Comparison of ENCODE assay signal across 21 cellular contexts in the genomic region with DNA sequence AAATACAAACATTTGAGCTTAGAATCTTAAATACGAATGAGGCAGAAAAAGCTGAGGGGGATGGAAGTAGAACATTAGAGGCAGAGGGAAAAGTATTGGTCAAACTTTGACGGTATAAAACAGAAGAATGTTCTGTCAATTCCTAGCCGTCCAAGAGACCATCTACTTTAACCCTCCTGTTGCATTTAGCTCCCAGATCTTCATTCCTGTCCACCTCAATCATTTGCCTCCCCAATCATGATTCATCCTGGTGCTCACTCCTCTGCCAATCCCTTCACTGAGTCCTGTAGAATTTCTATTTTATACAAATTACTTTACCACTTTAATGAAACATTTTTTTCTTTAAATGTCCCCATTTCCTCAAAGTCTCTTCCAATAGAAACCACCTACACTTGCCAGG. TPM values are rescaled to one million over a fixed set of nuclear protein-coding genes. Genes with fewer than 3 reads are reported as not detected.
DNase-seq lines count a peak whose midpoint lies in the region; ATAC-seq, FAIRE-seq and TF ChIP-seq lines count a peak whose summit lies in the region.
"Had no signal": no experiment of that assay in that cellular context is flagged by ENCODE, and none has a peak within 500 bp of the region (broad histone marks: within the 10 kb centered on the region; RNA-seq: fewer than 3 reads in every experiment).

No MANE protein-coding gene starts in this region.

- no peak for TF ChIP-seq CTCF in astrocyte of the spinal cord (IDR thresholded peaks at IDR 0.05; ENCODE audit: low read depth, low read length)

- POLR2A ChIA-PET in CD4-positive, alpha-beta memory T cell (lab: Charles Lee; ENCODE audit: partially characterized antibody): no interaction called here

- H3K23ac ChIP-seq in mesenchymal stem cell (ENCODE audit: low read length in 2 of 2): no peak overlapping the region

- peaks cover 19% of the 10 kb centered on the region for H3K36me3 ChIP-seq in CD4-positive, CD25-positive, alpha-beta regulatory T cell (ENCODE audit: control insufficient read depth, insufficient read depth, low read length)
- H3K36me3 ChIP-seq in mesenchymal stem cell (ENCODE audit: control insufficient read depth in 1 of 2, insufficient read depth in 2 of 2, low read depth in 1 of 2, low read length in 2 of 2): no peaks in the 10 kb centered on the region
- H3K36me3 ChIP-seq in CD4-positive, alpha-beta memory T cell (ENCODE audit: insufficient read depth, low read length): peaks cover 10% of the 10 kb centered on the region
- H3K36me3 ChIP-seq: thoracic aorta had no signal

- H2BK15ac ChIP-seq in mesenchymal stem cell (ENCODE audit: low read depth, poor library complexity, severe bottlenecking): no peak overlapping the region

- ATAC-seq in CD4-positive, CD25-positive, alpha-beta regulatory T cell (ENCODE audit: low read depth in 2 of 2): no peak
- no peak for ATAC-seq in GM21447 (IDR thresholded peaks at IDR 0.05; ENCODE audit: unreplicated experiment)
- ATAC-seq: activated CD4-positive, CD25-positive, alpha-beta regulatory T cell treated with anti-CD3 and anti-CD28 coated beads, Interleukin-2, amount 50 U/mL, for 24 hours; mucosa of descending colon had no signal

- H2AFZ ChIP-seq in mesenchymal stem cell (ENCODE audit: low read depth, low read length): no peak overlapping the region

- no peak overlapping the region for H3K4ac ChIP-seq in mesenchymal stem cell (ENCODE audit: low read depth in 1 of 2, low read length in 2 of 2)

- no peak for DNase-seq in CD4-positive, CD25-positive, alpha-beta regulatory T cell
- DNase-seq in HTR-8/SVneo (ENCODE audit: insufficient read length, low spot score): peak; percentile 49
- peak; percentile 40 for DNase-seq in astrocyte of the spinal cord (ENCODE audit: low read depth, low spot score)
- peak; percentile 18 for DNase-seq in mesenchymal stem cell
- DNase-seq in CD4-positive, alpha-beta memory T cell: no peak
- no peak for DNase-seq in cerebellum (ENCODE audit: low spot score)
- no peak for DNase-seq in activated CD8-positive, alpha-beta memory T cell treated with anti-CD3 and anti-CD28 coated beads for 24 hours
- DNase-seq: activated naive CD8-positive, alpha-beta T cell treated with anti-CD3 and anti-CD28 coated beads for 36 hours; DMS79; effector CD4-positive, alpha-beta T cell; esophagus squamous epithelium; GOT3; left ventricle myocardium inferior; mucosa of descending colon; NCI-H1436; retina; T-helper 9 cell had no signal

- CTCF ChIA-PET in CD4-positive, alpha-beta memory T cell (lab: Charles Lee; ENCODE audit: partially characterized antibody): no interaction called here

- peak overlapping the region in 2 of 3 donors; percentile 6 to 84 for H3K27ac Mint-ChIP-seq in CD4-positive, CD25-positive, alpha-beta regulatory T cell
- H3K27ac Mint-ChIP-seq in CD4-positive, alpha-beta memory T cell: no peak overlapping the region
- H3K27ac Mint-ChIP-seq: activated naive CD8-positive, alpha-beta T cell treated with anti-CD3 and anti-CD28 coated beads for 36 hours; activated T-helper 1 cell treated with anti-CD3 and anti-CD28 coated beads, Interleukin-12 subunit alpha, Interleukin-12 subunit beta, Interleukin-2, Interleukin-4 antibody, amounts not matched to agents 30 ng/mL and 10 ng/mL and 1 ng/mL, durations not matched to agents 14 hours and 24 hours and 36 hours had no signal

- no peaks in the 10 kb centered on the region for H3K4me1 ChIP-seq in CD4-positive, CD25-positive, alpha-beta regulatory T cell (ENCODE audit: control insufficient read depth, insufficient read depth, low read length, poor library complexity, severe bottlenecking)
- H3K4me1 ChIP-seq in mesenchymal stem cell (ENCODE audit: control insufficient read depth, insufficient read depth, low read depth, low read length): peaks cover 5% of the 10 kb centered on the region
- H3K4me1 ChIP-seq in CD4-positive, alpha-beta memory T cell (ENCODE audit: insufficient read depth, low read length): no peaks in the 10 kb centered on the region

- H3K18ac ChIP-seq in mesenchymal stem cell (ENCODE audit: low read depth in 1 of 2, low read length in 2 of 2): no peak overlapping the region

- peaks cover 39% of the 10 kb centered on the region for H3K36me3 Mint-ChIP-seq in CD4-positive, CD25-positive, alpha-beta regulatory T cell
- H3K36me3 Mint-ChIP-seq in CD4-positive, alpha-beta memory T cell: peaks cover 27 to 31% of the 10 kb centered on the region in 2 donors

- no peak overlapping the region for H4K91ac ChIP-seq in mesenchymal stem cell (ENCODE audit: low read length)

- H2AK5ac ChIP-seq in mesenchymal stem cell (ENCODE audit: low read length, severe bottlenecking): peak overlapping the region; percentile 47

- WGBS in mesenchymal stem cell: 67% methylated on average over 3 of the region's 3 CpGs

- no peaks in the 10 kb centered on the region for H3K27me3 Mint-ChIP-seq in CD4-positive, CD25-positive, alpha-beta regulatory T cell
- H3K27me3 Mint-ChIP-seq in CD4-positive, alpha-beta memory T cell: no peaks in the 10 kb centered on the region
- H3K27me3 Mint-ChIP-seq: activated naive CD8-positive, alpha-beta T cell treated with anti-CD3 and anti-CD28 coated beads for 36 hours had no signal

- no peaks in the 10 kb centered on the region for H3K9me3 ChIP-seq in CD4-positive, CD25-positive, alpha-beta regulatory T cell (ENCODE audit: control insufficient read depth in 2 of 2, low read length in 2 of 2)
- no peaks in the 10 kb centered on the region for H3K9me3 ChIP-seq in mesenchymal stem cell (ENCODE audit: control insufficient read depth, low read length)
- H3K9me3 ChIP-seq in CD4-positive, alpha-beta memory T cell (ENCODE audit: control insufficient read depth in 1 of 2, low read length in 2 of 2): no peaks in the 10 kb centered on the region
- H3K9me3 ChIP-seq: esophagus squamous epithelium, left ventricle myocardium inferior, mucosa of descending colon, thoracic aorta had no signal

- peaks cover 11% of the 10 kb centered on the region for H3K79me1 ChIP-seq in mesenchymal stem cell (replicated peaks; ENCODE audit: low read length, poor library complexity, severe bottlenecking)

- H3K9ac ChIP-seq in mesenchymal stem cell (ENCODE audit: low read length): peak overlapping the region; percentile 3

- no peak overlapping the region for H4K8ac ChIP-seq in mesenchymal stem cell (ENCODE audit: low read length)

- no peak overlapping the region for H2BK12ac ChIP-seq in mesenchymal stem cell (ENCODE audit: low read length in 2 of 2)

- no peak for FAIRE-seq in HTR-8/SVneo (lab: Jason Lieb, UNC)

- in situ Hi-C loops in astrocyte of the spinal cord (cut with HindIII; ENCODE audit: low sequenced_read_pairs): no loop called here

- no peak overlapping the region for H3K14ac ChIP-seq in mesenchymal stem cell (ENCODE audit: low read length in 2 of 2)

- no peak overlapping the region for H3K4me3 Mint-ChIP-seq in CD4-positive, CD25-positive, alpha-beta regulatory T cell
- H3K4me3 Mint-ChIP-seq in CD4-positive, alpha-beta memory T cell: no peak overlapping the region
- H3K4me3 Mint-ChIP-seq: activated naive CD8-positive, alpha-beta T cell treated with anti-CD3 and anti-CD28 coated beads for 36 hours; activated T-helper 1 cell treated with anti-CD3 and anti-CD28 coated beads, Interleukin-12 subunit alpha, Interleukin-12 subunit beta, Interleukin-2, Interleukin-4 antibody, amounts not matched to agents 30 ng/mL and 10 ng/mL and 1 ng/mL, durations not matched to agents 14 hours and 24 hours and 36 hours had no signal

- H3K4me2 ChIP-seq in mesenchymal stem cell (ENCODE audit: low read length, poor library complexity, severe bottlenecking): no peak overlapping the region

- no peak overlapping the region for H3K27ac ChIP-seq in CD4-positive, CD25-positive, alpha-beta regulatory T cell (ENCODE audit: insufficient read depth, low read length, poor library complexity, severe bottlenecking)
- peak overlapping the region; percentile 68 for H3K27ac ChIP-seq in mesenchymal stem cell (ENCODE audit: low read length, poor library complexity, severe bottlenecking)
- no peak overlapping the region for H3K27ac ChIP-seq in CD4-positive, alpha-beta memory T cell (ENCODE audit: low read depth, low read length)
- H3K27ac ChIP-seq: esophagus squamous epithelium, left ventricle myocardium inferior, thoracic aorta had no signal

- no peak overlapping the region for H2BK120ac ChIP-seq in mesenchymal stem cell (ENCODE audit: low read depth, low read length)

- intact Hi-C loops in CD4-positive, alpha-beta memory T cell (cut with micrococcal nuclease): no loop called here

- H2BK5ac ChIP-seq in mesenchymal stem cell (ENCODE audit: low read depth, low read length, poor library complexity, severe bottlenecking): no peak overlapping the region

- no peaks in the 10 kb centered on the region for H3K9me3 Mint-ChIP-seq in CD4-positive, CD25-positive, alpha-beta regulatory T cell
- H3K9me3 Mint-ChIP-seq in CD4-positive, alpha-beta memory T cell: no peaks in the 10 kb centered on the region
- H3K9me3 Mint-ChIP-seq: activated naive CD8-positive, alpha-beta T cell treated with anti-CD3 and anti-CD28 coated beads for 36 hours; activated T-helper 1 cell treated with anti-CD3 and anti-CD28 coated beads, Interleukin-12 subunit alpha, Interleukin-12 subunit beta, Interleukin-2, Interleukin-4 antibody, amounts not matched to agents 30 ng/mL and 10 ng/mL and 1 ng/mL, durations not matched to agents 14 hours and 24 hours and 36 hours had no signal

- no peaks in the 10 kb centered on the region for H3K27me3 ChIP-seq in CD4-positive, CD25-positive, alpha-beta regulatory T cell (ENCODE audit: control insufficient read depth, insufficient read depth, low read length)
- H3K27me3 ChIP-seq in mesenchymal stem cell (ENCODE audit: control insufficient read depth in 1 of 2, insufficient read depth in 1 of 2, low read length in 2 of 2): no peaks in the 10 kb centered on the region
- no peaks in the 10 kb centered on the region for H3K27me3 ChIP-seq in CD4-positive, alpha-beta memory T cell (ENCODE audit: insufficient read depth, low read length)
- H3K27me3 ChIP-seq: esophagus squamous epithelium had no signal

- no peak overlapping the region for H3K4me3 ChIP-seq in CD4-positive, CD25-positive, alpha-beta regulatory T cell (ENCODE audit: low read depth, low read length)
- H3K4me3 ChIP-seq in astrocyte of the spinal cord (ENCODE audit: low read depth, low read length) (no peak overlapping the region), mesenchymal stem cell (ENCODE audit: insufficient read depth in 1 of 2, low read depth in 1 of 2, low read length in 2 of 2) (no peak overlapping the region)
- no peak overlapping the region for H3K4me3 ChIP-seq in CD4-positive, alpha-beta memory T cell (ENCODE audit: low read length in 2 of 2)
- H3K4me3 ChIP-seq: esophagus squamous epithelium, left ventricle myocardium inferior, mucosa of descending colon, thoracic aorta had no signal

- peaks cover 0 to 7% (median 5%) of the 10 kb centered on the region in 4 donors for H3K4me1 Mint-ChIP-seq in CD4-positive, CD25-positive, alpha-beta regulatory T cell
- peaks cover 0 to 5% (median 1%) of the 10 kb centered on the region in 4 donors for H3K4me1 Mint-ChIP-seq in CD4-positive, alpha-beta memory T cell

RNA-seq across cellular contexts. Expression of gene C2CD3, which starts 28.2 kb away (rescaled TPM):
- total RNA-seq in CD4-positive, CD25-positive, alpha-beta regulatory T cell: 46.4 TPM
- polyA plus RNA-seq in CD4-positive, CD25-positive, alpha-beta regulatory T cell: 10 to 100 TPM in 1 of 4 donors, 1 to 10 TPM in 3; 7.2 to 11.0 (median 8.4) TPM
- 6.8 TPM for polyA plus RNA-seq in mesenchymal stem cell (2013, experiment 1 of 2)
- 6.0 TPM for polyA plus RNA-seq in mesenchymal stem cell (2013, experiment 2 of 2)
- total RNA-seq in CD4-positive, alpha-beta memory T cell: 10 to 100 TPM; 41.9 to 52.7 TPM
- 10 to 100 TPM in 1 of 2 donors, 1 to 10 TPM in 1; 4.5 to 11.0 TPM for polyA plus RNA-seq in CD4-positive, alpha-beta memory T cell
- total RNA-seq in cerebellum: 32.6 TPM

RNA-seq across cellular contexts. Expression of gene PPME1, which starts 28.5 kb away (rescaled TPM):
- total RNA-seq in CD4-positive, CD25-positive, alpha-beta regulatory T cell: 16.8 TPM
- 10 to 100 TPM; 15.7 to 24.6 (median 20.1) TPM for polyA plus RNA-seq in CD4-positive, CD25-positive, alpha-beta regulatory T cell
- polyA plus RNA-seq in mesenchymal stem cell (2013, experiment 1 of 2): 47.7 TPM
- 47.1 TPM for polyA plus RNA-seq in mesenchymal stem cell (2013, experiment 2 of 2)
- 10 to 100 TPM; 20.7 to 21.9 TPM for total RNA-seq in CD4-positive, alpha-beta memory T cell
- 10 to 100 TPM; 17.3 to 21.6 TPM for polyA plus RNA-seq in CD4-positive, alpha-beta memory T cell
- total RNA-seq in cerebellum: 45.1 TPM

Comparison
In these comparisons a context has a peak if more than half of its experiments do, and no peak if none do; other contexts are left out.
1. DNase-seq: peak in HTR-8/SVneo (single experiment), astrocyte of the spinal cord (single experiment) and mesenchymal stem cell (single experiment); none in CD4-positive, CD25-positive, alpha-beta regulatory T cell (0 of 3), CD4-positive, alpha-beta memory T cell (0 of 5), cerebellum (single experiment) and activated CD8-positive, alpha-beta memory T cell treated with anti-CD3 and anti-CD28 coated beads for 24 hours (single experiment).
2. H3K27ac Mint-ChIP-seq: peak in CD4-positive, CD25-positive, alpha-beta regulatory T cell (2 of 3); none in CD4-positive, alpha-beta memory T cell (0 of 7).